30 cellular contexts compared by ENCODE assay signal in genomic region chr6:126685182-126685581, GRCh38.
DNase-seq lines count a peak whose midpoint lies in the region; ATAC-seq, FAIRE-seq and TF ChIP-seq lines count a peak whose summit lies in the region.
"Had no signal": no experiment of that assay in that cellular context is flagged by ENCODE, and none has a peak within 500 bp of the region (broad histone marks: within the 10 kb centered on the region; RNA-seq: fewer than 3 reads in every experiment).

No MANE protein-coding gene starts in this region.

- H3K27me3 ChIP-seq in HepG2 (ENCODE audit: control insufficient read depth in 1 of 2, insufficient read depth in 2 of 2, low read length in 2 of 2) (no peaks in the 10 kb centered on the region), right lobe of liver (no peaks in the 10 kb centered on the region), K562 (ENCODE audit: control insufficient read depth in 2 of 2, insufficient read depth in 2 of 2, low read length in 2 of 2) (no peaks in the 10 kb centered on the region)
- H3K27me3 ChIP-seq: BE2C; BLaER1; BLaER1 treated with 17β-estradiol and CSF1 and Interleukin-3, amounts not matched to agents 10 nM and 100 nM had no signal

- no peaks in the 10 kb centered on the region for H3K9me3 ChIP-seq in HepG2 (ENCODE audit: low read length)
- H3K9me3 ChIP-seq in right lobe of liver, result no peaks in the 10 kb centered on the region
- no peaks in the 10 kb centered on the region for H3K9me3 ChIP-seq in K562 (replicated peaks; ENCODE audit: control insufficient read depth, insufficient read depth, low read depth, low read length)
- H3K9me3 ChIP-seq: A549, BE2C, BLaER1, Caco-2 had no signal

- no peaks in the 10 kb centered on the region for H3K9me1 ChIP-seq in K562 (ENCODE audit: control insufficient read depth, insufficient read depth, low read length)

- no peaks in the 10 kb centered on the region for H3K79me2 ChIP-seq in HepG2 (ENCODE audit: insufficient read depth, low read length)
- no peaks in the 10 kb centered on the region for H3K79me2 ChIP-seq in K562 (ENCODE audit: control insufficient read depth, insufficient read depth, low read length)

- in situ Hi-C loops in HepG2 (cut with HindIII; ENCODE audit: extremely low pct_ligation_motif_present, low pct_unique_long_range_greater_than_20kb) (no loop called here), K562 (cut with MboI) (no loop called here)

- ATAC-seq in HepG2, result no peak
- no peak for ATAC-seq in right lobe of liver
- no peak for ATAC-seq in K562
- no peak for ATAC-seq in HG02623 (IDR thresholded peaks at IDR 0.05; ENCODE audit: unreplicated experiment)
- ATAC-seq: A549; CD8-positive, alpha-beta T cell had no signal

- no TSS peak for BruUV-seq in HepG2 (replicated peaks; lab: Mats Ljungman, UMichigan)
- BruUV-seq in K562 (replicated peaks; lab: Mats Ljungman, UMichigan), result no TSS peak

- no peaks in the 10 kb centered on the region for H3K4me1 ChIP-seq in HepG2 (ENCODE audit: insufficient read depth, low read length)
- no peaks in the 10 kb centered on the region for H3K4me1 ChIP-seq in right lobe of liver
- H3K4me1 ChIP-seq in K562 (replicated peaks in 1 of 2; ENCODE audit: control insufficient read depth in 2 of 2, insufficient read depth in 2 of 2, low read length in 2 of 2), result no peaks in the 10 kb centered on the region
- H3K4me1 ChIP-seq: A549, BE2C, BLaER1, Caco-2 had no signal

- TF ChIP-seq CTCF in HepG2 (CRISPR knock-in tag; IDR thresholded peaks at IDR 0.05), result no peak
- no peak for TF ChIP-seq CTCF in right lobe of liver (IDR thresholded peaks at IDR 0.05)
- no peak for TF ChIP-seq CTCF in K562 (IDR thresholded peaks at IDR 0.05 in 2 of 3, conservative IDR thresholded peaks at IDR 0.05 in 1 of 3; ENCODE audit: insufficient read depth in 2 of 3, low read depth in 1 of 3, low read length in 3 of 3)

- no peak overlapping the region for H3K27ac ChIP-seq in HepG2 (ENCODE audit: extremely low read length, insufficient read depth, low read length)
- H3K27ac ChIP-seq in right lobe of liver, result no peak overlapping the region
- no peak overlapping the region for H3K27ac ChIP-seq in K562 (ENCODE audit: extremely low read depth, low read depth, low read length)
- H3K27ac ChIP-seq: 22Rv1; A549; BLaER1; BLaER1 treated with 17β-estradiol and CSF1 and Interleukin-3, amounts not matched to agents 10 nM and 100 nM; C4-2B had no signal

- H3K36me3 ChIP-seq in HepG2 (replicated peaks in 1 of 2; ENCODE audit: control insufficient read depth in 1 of 2, insufficient read depth in 2 of 2, low read length in 2 of 2) (no peaks in the 10 kb centered on the region), right lobe of liver (no peaks in the 10 kb centered on the region), K562 (ENCODE audit: control insufficient read depth, insufficient read depth, low read length) (no peaks in the 10 kb centered on the region)
- H3K36me3 ChIP-seq: BE2C; BLaER1; BLaER1 treated with 17β-estradiol and CSF1 and Interleukin-3, amounts not matched to agents 10 nM and 100 nM had no signal

- H2AFZ ChIP-seq in HepG2 (ENCODE audit: low read length) (no peak overlapping the region), K562 (ENCODE audit: low read depth, low read length) (no peak overlapping the region)

- H3K4me3 ChIP-seq in HepG2 (replicated peaks in 1 of 3; ENCODE audit: insufficient read depth in 1 of 3, low read depth in 2 of 3, low read length in 3 of 3) (no peak overlapping the region), right lobe of liver (no peak overlapping the region), K562 (no peak overlapping the region)
- H3K4me3 ChIP-seq: A549; BLaER1; BLaER1 treated with 17β-estradiol and CSF1 and Interleukin-3, amounts not matched to agents 10 nM and 100 nM had no signal

- H4K20me1 ChIP-seq in HepG2 (ENCODE audit: insufficient read depth, low read length) (no peaks in the 10 kb centered on the region), K562 (replicated peaks; ENCODE audit: control insufficient read depth, insufficient read depth, low read length) (no peaks in the 10 kb centered on the region)
- H4K20me1 ChIP-seq: BLaER1; BLaER1 treated with 17β-estradiol and CSF1 and Interleukin-3, amounts not matched to agents 10 nM and 100 nM had no signal

- TF ChIP-seq EP300 in HepG2 (IDR thresholded peaks at IDR 0.05; ENCODE audit: low read depth in 2 of 2, low read length in 2 of 2) (no peak), HepG2 (CRISPR knock-in tag; IDR thresholded peaks at IDR 0.05; ENCODE audit: borderline replicate concordance) (no peak), K562 (IDR thresholded peaks at IDR 0.05; ENCODE audit: low read length) (no peak)

- TF ChIP-seq RAD21 in HepG2 (CRISPR knock-in tag; IDR thresholded peaks at IDR 0.05) (no peak), K562 (CRISPR knock-in tag; conservative IDR thresholded peaks at IDR 0.05 in 1 of 2, IDR thresholded peaks at IDR 0.05 in 1 of 2) (no peak)

- POLR2A ChIA-PET in HepG2 (lab: Yijun Ruan, JAX), result no interaction called here
- POLR2A ChIA-PET in K562 (lab: Yijun Ruan, JAX), result no interaction called here

- no peak for DNase-seq in HepG2 (ENCODE audit: low spot score)
- DNase-seq in right lobe of liver, result no peak
- no peak for DNase-seq in K562 (ENCODE audit: extremely low read depth in 1 of 4, low spot score in 3 of 4)
- DNase-seq: 8988T; ACHN; AML-193; BE2C; C1 segment of cervical spinal cord; Caco-2; Calu3; CD4-positive, alpha-beta memory T cell; CD4-positive, alpha-beta T cell; CD4-positive, CD25-positive, alpha-beta regulatory T cell; CD8-positive, alpha-beta memory T cell; CD8-positive, alpha-beta T cell; COR-L47; DMS 273 treated with DMSO at 0.1 percent for 48 hours; DMS153; DMS53; DMS79; DMS79 treated with DMSO at 0.1 percent for 48 hours; DND-41; EL had no signal

- TF ChIP-seq POLR2A in HepG2 (IDR thresholded peaks at IDR 0.05; ENCODE audit: insufficient read depth in 1 of 2, low read depth in 2 of 2, low read length in 2 of 2) (no peak), right lobe of liver (IDR thresholded peaks at IDR 0.05) (no peak), K562 (conservative IDR thresholded peaks at IDR 0.05) (no peak)

- intact Hi-C loops in HepG2 (cut with micrococcal nuclease; ENCODE audit: unreplicated experiment) (no loop called here), right lobe of liver (cut with DNase I) (no loop called here), K562 (cut with micrococcal nuclease) (no loop called here)

- no peak overlapping the region for H3K4me2 ChIP-seq in HepG2 (ENCODE audit: low read depth, low read length)
- no peak overlapping the region for H3K4me2 ChIP-seq in K562 (ENCODE audit: insufficient read depth, low read length)
- H3K4me2 ChIP-seq: A549; BLaER1; BLaER1 treated with 17β-estradiol and CSF1 and Interleukin-3, amounts not matched to agents 10 nM and 100 nM had no signal

- WGBS in HepG2 (ENCODE audit: low lambda C conversion rate), result 2% methylated on average over 1 of the region's 1 CpG
- 33% methylated on average over 1 of the region's 1 CpG for WGBS in right lobe of liver (ENCODE audit: insufficient coverage, low coverage, low lambda C conversion rate, missing lambda C conversion rate)
- no CpG with 5 or more reads among the region's 1 CpG for WGBS in K562 (ENCODE audit: insufficient coverage, low coverage, missing lambda C conversion rate)

- CTCF ChIA-PET in HepG2 (lab: Yijun Ruan, JAX; ENCODE audit: low intra/inter-chr PET ratio, low total read pairs), result no interaction called here
- CTCF ChIA-PET in K562 (lab: Yijun Ruan, JAX; ENCODE audit: low intra/inter-chr PET ratio), result no interaction called here

- H3K9ac ChIP-seq in HepG2 (ENCODE audit: insufficient read depth, low read depth, low read length) (no peak overlapping the region), K562 (ENCODE audit: insufficient read depth in 1 of 2, low read depth in 2 of 2, low read length in 2 of 2) (no peak overlapping the region)
- H3K9ac ChIP-seq: BLaER1; BLaER1 treated with 17β-estradiol and CSF1 and Interleukin-3, amounts not matched to agents 10 nM and 100 nM had no signal

- FAIRE-seq in HepG2 (lab: Jason Lieb, UNC) (no peak), K562 (lab: Jason Lieb, UNC) (no peak)
- FAIRE-seq: A549, D721Med had no signal

TF ChIP-seq in HepG2, 621 proteins besides CTCF, POLR2A, EP300 and RAD21:
- TF ChIP-seq HNRNPK (IDR thresholded peaks at IDR 0.05; ENCODE audit: low read depth, low read length, poor library complexity, severe bottlenecking) (peak; percentile 82), BRCA1 (CRISPR knock-in tag; IDR thresholded peaks at IDR 0.05) (no peak)

TF ChIP-seq in K562, 482 proteins besides CTCF, POLR2A, EP300 and RAD21:
- TF ChIP-seq HNRNPK (IDR thresholded peaks at IDR 0.05; ENCODE audit: low read depth, low read length, poor library complexity, severe bottlenecking) (peak; percentile 60), CGGBP1 (CRISPR knock-in tag; IDR thresholded peaks at IDR 0.05) (no peak)

Comparison
In these comparisons a context has a peak if more than half of its experiments do, and no peak if none do; other contexts are left out.
1. Of the 241 proteins assayed by ChIP-seq in both HepG2 and K562: peak only in HepG2: none; only in K562: none; in both: HNRNPK; in neither: 240.